ENCODE assay signal across 8 cellular contexts in genomic region chr12:57173089-57173488, GRCh38. TPM values are rescaled to one million over a fixed set of nuclear protein-coding genes. Genes with fewer than 3 reads are reported as not detected.
A peak's percentile ranks its signal among the peaks of the same experiment; 100 is the strongest.
DNase-seq lines count a peak whose midpoint lies in the region; ATAC-seq and TF ChIP-seq lines count a peak whose summit lies in the region.

No MANE protein-coding gene starts in this region.

- no peaks in the 10 kb centered on the region for H3K9me3 Mint-ChIP-seq in activated CD4-positive, alpha-beta T cell treated with anti-CD3 and anti-CD28 coated beads, Interleukin-2, amount 10 ng/mL, durations not matched to agents 24 days and 14 days

- in situ Hi-C loops in GM23248 (cut with MboI): no loop called here

- peaks cover 14% of the 10 kb centered on the region for H3K4me1 ChIP-seq in GM23248 (ENCODE audit: insufficient read depth)
- no peaks in the 10 kb centered on the region for H3K4me1 ChIP-seq in cardiac muscle cell (ENCODE audit: low read depth)

- H3K4me3 ChIP-seq in AG09309 (ENCODE audit: control insufficient read depth, low read depth, low read length) (no peak overlapping the region), GM23248 (no peak overlapping the region), cardiac muscle cell (no peak overlapping the region)

- intact Hi-C loops in activated CD4-positive, alpha-beta T cell treated with anti-CD3 and anti-CD28 coated beads, Interleukin-2, amount 10 ng/mL, durations not matched to agents 24 days and 14 days (cut with micrococcal nuclease): loop anchor here (2.0 kb wide), 1 partner anchor 48 kb away; no protein-coding TSS in a partner anchor

- DNase-seq in AG09309 (ENCODE audit: low read depth): no peak
- DNase-seq in GM23248: peak; percentile 52
- DNase-seq in activated CD4-positive, alpha-beta T cell treated with anti-CD3 and anti-CD28 coated beads, Interleukin-2, amount 10 ng/mL, durations not matched to agents 24 days and 14 days: peak; percentile 72
- peak; percentile 23 to 28 for DNase-seq in cardiac muscle cell (ENCODE audit: low read depth in 1 of 2, low spot score in 1 of 2)
- DNase-seq in stimulated activated naive CD8-positive, alpha-beta T cell treated with anti-CD3 and anti-CD28 coated beads, Interleukin-15, Interleukin-2, amounts not matched to agents 100 U/mL and 50 U/mL, for 24 hours: peak; percentile 45

- peak; percentile 71 for TF ChIP-seq CTCF in AG09309 (IDR thresholded peaks at IDR 0.05; ENCODE audit: control insufficient read depth, insufficient read depth, low read depth, low read length, missing control alignments)
- TF ChIP-seq CTCF in cardiac muscle cell (IDR thresholded peaks at IDR 0.05; ENCODE audit: low read depth, low read length): peak; percentile 56

- WGBS in GM23248 (ENCODE audit: low coverage in 1 of 2, low lambda C conversion rate in 2 of 2, missing lambda C conversion rate in 2 of 2), 2 experiments: 64 to 68% methylated on average over 11 of the region's 11 CpGs

- peaks cover 88% of the 10 kb centered on the region for H3K79me2 ChIP-seq in GM23248 (ENCODE audit: insufficient read depth)

- H3K9me3 ChIP-seq in GM23248 (ENCODE audit: low read depth) (no peaks in the 10 kb centered on the region), cardiac muscle cell (ENCODE audit: low read depth) (no peaks in the 10 kb centered on the region)

- H3K27me3 ChIP-seq in GM23248 (replicated peaks; ENCODE audit: insufficient read depth) (no peaks in the 10 kb centered on the region), cardiac muscle cell (no peaks in the 10 kb centered on the region)

- no peak overlapping the region for H3K27ac Mint-ChIP-seq in activated CD4-positive, alpha-beta T cell treated with anti-CD3 and anti-CD28 coated beads, Interleukin-2, amount 10 ng/mL, durations not matched to agents 24 days and 14 days

- H3K36me3 ChIP-seq in GM23248 (ENCODE audit: low read depth) (peaks cover 62% of the 10 kb centered on the region), cardiac muscle cell (peaks cover 37% of the 10 kb centered on the region)

- H3K4me2 ChIP-seq in GM23248 (ENCODE audit: unreplicated experiment): no peak overlapping the region

- ATAC-seq in stimulated activated naive CD8-positive, alpha-beta T cell treated with anti-CD3 and anti-CD28 coated beads, Interleukin-15, Interleukin-2, amounts not matched to agents 100 U/mL and 50 U/mL, for 24 hours: peak; percentile 37
- ATAC-seq in HG02884 (IDR thresholded peaks at IDR 0.05; ENCODE audit: unreplicated experiment) (no peak), HG03378 (IDR thresholded peaks at IDR 0.05; ENCODE audit: unreplicated experiment) (no peak), HG03432 (IDR thresholded peaks at IDR 0.05; ENCODE audit: unreplicated experiment) (no peak)

- no peak overlapping the region for H2AFZ ChIP-seq in GM23248

- no peaks in the 10 kb centered on the region for H3K9me2 ChIP-seq in GM23248 (ENCODE audit: insufficient read depth)

- H4K20me1 ChIP-seq in GM23248 (ENCODE audit: insufficient read depth): no peaks in the 10 kb centered on the region

- H3K27ac ChIP-seq in GM23248: no peak overlapping the region
- no peak overlapping the region for H3K27ac ChIP-seq in cardiac muscle cell

- no peak overlapping the region for H3K4me3 Mint-ChIP-seq in activated CD4-positive, alpha-beta T cell treated with anti-CD3 and anti-CD28 coated beads, Interleukin-2, amount 10 ng/mL, durations not matched to agents 24 days and 14 days

- no peaks in the 10 kb centered on the region for H3K27me3 Mint-ChIP-seq in activated CD4-positive, alpha-beta T cell treated with anti-CD3 and anti-CD28 coated beads, Interleukin-2, amount 10 ng/mL, durations not matched to agents 24 days and 14 days

- H3K9ac ChIP-seq in GM23248: no peak overlapping the region

- H3K36me3 Mint-ChIP-seq in activated CD4-positive, alpha-beta T cell treated with anti-CD3 and anti-CD28 coated beads, Interleukin-2, amount 10 ng/mL, durations not matched to agents 24 days and 14 days (ENCODE audit: low read depth): no peaks in the 10 kb centered on the region

- peaks cover 39% of the 10 kb centered on the region for H3F3A ChIP-seq in GM23248 (ENCODE audit: insufficient read depth)

- no peaks in the 10 kb centered on the region for H3K4me1 Mint-ChIP-seq in activated CD4-positive, alpha-beta T cell treated with anti-CD3 and anti-CD28 coated beads, Interleukin-2, amount 10 ng/mL, durations not matched to agents 24 days and 14 days

RNA-seq across cellular contexts. Expression of gene LRP1-AS, which starts 25.7 kb away (rescaled TPM):
- total RNA-seq in GM23248 (2014; rRNA removed; shearing (Covaris generic)): not detected in 2 replicates
- 0.60 TPM in 1 of 2 replicates, not detected in the other for polyA plus RNA-seq in GM23248 (2016; fragmentation: Nextera tagmentation; extraction: Ambion mirVana)
- total RNA-seq in activated CD4-positive, alpha-beta T cell treated with anti-CD3 and anti-CD28 coated beads, Interleukin-2, amount 10 ng/mL, durations not matched to agents 24 days and 14 days: not detected in 2 replicates
- not detected in 2 replicates for total RNA-seq in cardiac muscle cell
- polyA plus RNA-seq in cardiac muscle cell: not detected in 2 replicates

RNA-seq across cellular contexts. Expression of gene NXPH4, which starts 43.5 kb away (rescaled TPM):
- total RNA-seq in GM23248 (2014; rRNA removed; shearing (Covaris generic)): 5.6 and 5.7 TPM in 2 replicates
- polyA plus RNA-seq in GM23248 (2016; fragmentation: Nextera tagmentation; extraction: Ambion mirVana) (5.4 and 6.7 TPM in 2 replicates), cardiac muscle cell (0.27 and 0.61 TPM in 2 replicates)
- total RNA-seq in activated CD4-positive, alpha-beta T cell treated with anti-CD3 and anti-CD28 coated beads, Interleukin-2, amount 10 ng/mL, durations not matched to agents 24 days and 14 days: 0.47 and 0.73 TPM in 2 replicates
- total RNA-seq in cardiac muscle cell: 0.80 and 1.1 TPM in 2 replicates

RNA-seq across cellular contexts. Expression of gene LRP1, which starts 44.8 kb away (rescaled TPM):
- 257 and 296 TPM in 2 replicates for total RNA-seq in GM23248 (2014; rRNA removed; shearing (Covaris generic))
- polyA plus RNA-seq in GM23248 (2016; fragmentation: Nextera tagmentation; extraction: Ambion mirVana) (161 and 166 TPM in 2 replicates), cardiac muscle cell (28.3 and 28.5 TPM in 2 replicates)
- total RNA-seq in activated CD4-positive, alpha-beta T cell treated with anti-CD3 and anti-CD28 coated beads, Interleukin-2, amount 10 ng/mL, durations not matched to agents 24 days and 14 days: 0.28 and 0.93 TPM in 2 replicates
- 37.1 and 77.5 TPM in 2 replicates for total RNA-seq in cardiac muscle cell

RNA-seq across cellular contexts. Expression of gene SHMT2, which starts 56.4 kb away (rescaled TPM):
- total RNA-seq in GM23248 (2014; rRNA removed; shearing (Covaris generic)): 272 and 341 TPM in 2 replicates
- 184 and 185 TPM in 2 replicates for polyA plus RNA-seq in GM23248 (2016; fragmentation: Nextera tagmentation; extraction: Ambion mirVana)
- total RNA-seq in activated CD4-positive, alpha-beta T cell treated with anti-CD3 and anti-CD28 coated beads, Interleukin-2, amount 10 ng/mL, durations not matched to agents 24 days and 14 days: 297 and 310 TPM in 2 replicates
- 94.0 and 110 TPM in 2 replicates for total RNA-seq in cardiac muscle cell
- 59.9 and 64.7 TPM in 2 replicates for polyA plus RNA-seq in cardiac muscle cell

Comparison
In these comparisons a context has a peak if more than half of its experiments do, and no peak if none do; other contexts are left out.
1. RNA of gene LRP1, which starts 44.8 kb away (total RNA-seq): 257 to 296 TPM in GM23248 and 37.1 to 77.5 TPM in cardiac muscle cell; 0.28 to 0.93 TPM in activated CD4-positive, alpha-beta T cell treated with anti-CD3 and anti-CD28 coated beads, Interleukin-2, amount 10 ng/mL, durations not matched to agents 24 days and 14 days; every median in the first group is over 10 times any median in the second.